Comparison of ENCODE assay signal across 23 cellular contexts in the genomic region with DNA sequence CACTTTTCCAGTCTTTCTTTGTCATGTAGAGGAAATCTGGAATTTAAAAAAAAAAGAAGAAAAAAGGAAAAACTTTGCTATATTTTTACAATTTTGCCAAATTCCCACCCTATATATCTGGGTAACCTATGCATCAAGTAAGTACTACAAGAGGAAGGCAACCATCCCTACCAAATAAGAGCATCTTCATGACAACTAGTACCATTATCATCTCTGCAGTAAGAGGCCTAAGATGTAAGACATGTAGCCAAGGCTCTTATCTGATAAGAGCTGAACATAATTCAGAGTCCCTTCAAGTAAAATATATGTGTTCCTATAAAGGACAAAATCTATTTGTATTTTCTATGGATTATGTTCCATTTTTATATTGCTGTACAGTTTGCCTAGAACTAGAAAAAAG.
"Had no signal": no experiment of that assay in that cellular context is flagged by ENCODE, and none has a peak within 500 bp of the region (broad histone marks: within the 10 kb centered on the region; RNA-seq: fewer than 3 reads in every experiment).

No MANE protein-coding gene starts in this region.

- H3K27ac ChIP-seq: hepatocyte, left ventricle myocardium inferior, lower lobe of right lung, parathyroid adenoma, spleen, testis, tibial nerve, upper lobe of right lung, vagina had no signal

- H3K4me3 Mint-ChIP-seq: stimulated activated naive B cell treated with anti-CD40 and anti-IgM and Interleukin-4, amounts not matched to agents 10 μg/mL and 1 μg/mL and 100 μg/mL, for 72 hours; stimulated activated naive CD8-positive, alpha-beta T cell treated with anti-CD3 and anti-CD28 coated beads, Interleukin-15, amount 100 ng/mL, for 72 hours had no signal

- H3K4me1 ChIP-seq: parathyroid adenoma, testis had no signal

- H3K9ac ChIP-seq: parathyroid adenoma had no signal

- H3K9me3 ChIP-seq: left ventricle myocardium inferior, lower lobe of right lung, spleen, testis, upper lobe of right lung, vagina had no signal

- H3K27me3 ChIP-seq: hepatocyte, spleen, testis, tibial nerve, upper lobe of right lung, vagina had no signal

- ATAC-seq: left cardiac atrium; lower lobe of right lung; sciatic nerve; stimulated activated naive B cell treated with anti-CD40 and anti-IgM and Interleukin-4, amounts not matched to agents 10 μg/mL and 1 μg/mL and 100 μg/mL, for 72 hours; stimulated activated naive CD8-positive, alpha-beta T cell treated with anti-CD3 and anti-CD28 coated beads, Interleukin-15, amount 100 ng/mL, for 72 hours; upper lobe of right lung had no signal

- DNase-seq: effector memory CD4-positive, alpha-beta T cell; foreskin melanocyte; head of caudate nucleus; kidney; left cardiac atrium; left ventricle myocardium inferior; lower lobe of right lung; mesenchymal stem cell; midbrain; naive B cell; spleen; stimulated activated CD4-positive, alpha-beta T cell treated with anti-CD3 and anti-CD28 coated beads, Interleukin-15, amount 100 ng/mL, for 24 hours; stimulated activated CD4-positive, alpha-beta T cell treated with anti-CD3 and anti-CD28 coated beads, Interleukin-1b, Interleukin-23, amount 100 ng/mL, for 48 hours; stimulated activated CD4-positive, alpha-beta T cell treated with anti-CD3 and anti-CD28 coated beads, Interleukin-4, amount 100 ng/mL, for 24 hours; stimulated activated naive B cell treated with anti-CD40 and anti-IgM and Interleukin-4, amounts not matched to agents 10 μg/mL and 1 μg/mL and 100 μg/mL, for 72 hours; stimulated activated naive CD8-positive, alpha-beta T cell treated with anti-CD3 and anti-CD28 coated beads, Interleukin-15, amount 100 ng/mL, for 72 hours; testis; upper lobe of right lung had no signal

- H2AFZ ChIP-seq: hepatocyte, parathyroid adenoma had no signal

- H3K27me3 Mint-ChIP-seq: naive B cell; stimulated activated naive B cell treated with anti-CD40 and anti-IgM and Interleukin-4, amounts not matched to agents 10 μg/mL and 1 μg/mL and 100 μg/mL, for 72 hours; stimulated activated naive CD8-positive, alpha-beta T cell treated with anti-CD3 and anti-CD28 coated beads, Interleukin-15, amount 100 ng/mL, for 72 hours had no signal

- H3K4me2 ChIP-seq: hepatocyte had no signal

- H3K9me3 Mint-ChIP-seq: stimulated activated naive CD8-positive, alpha-beta T cell treated with anti-CD3 and anti-CD28 coated beads, Interleukin-15, amount 100 ng/mL, for 72 hours had no signal

- H3K4me3 ChIP-seq: hepatocyte, left ventricle myocardium inferior, lower lobe of right lung, spleen, testis, tibial nerve, upper lobe of right lung, vagina had no signal

- H3K27ac Mint-ChIP-seq: stimulated activated naive B cell treated with anti-CD40 and anti-IgM and Interleukin-4, amounts not matched to agents 10 μg/mL and 1 μg/mL and 100 μg/mL, for 72 hours had no signal
